20 cellular contexts compared by ENCODE assay signal in the genomic region with DNA sequence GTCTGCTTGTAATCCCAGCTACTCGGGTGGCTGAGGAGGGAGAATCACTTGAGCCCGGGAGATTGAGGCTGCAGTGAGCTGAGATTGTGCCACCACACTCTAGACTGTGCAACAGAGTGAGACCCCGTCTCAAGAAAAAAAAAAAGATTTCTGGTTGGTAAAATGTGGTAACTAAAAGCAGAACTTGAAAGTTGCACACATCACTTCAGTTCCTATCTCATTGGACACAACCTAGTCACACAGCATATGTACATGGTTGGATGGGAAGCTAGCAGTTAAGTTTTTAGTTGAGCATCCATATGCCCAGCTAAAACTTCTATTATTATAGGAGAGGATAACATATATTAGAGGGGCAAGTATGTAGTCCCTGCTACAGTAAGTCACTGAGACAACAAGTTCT. TPM values are rescaled to one million over a fixed set of nuclear protein-coding genes. Genes with fewer than 3 reads are reported as not detected.
A peak's percentile ranks its signal among the peaks of the same experiment; 100 is the strongest.
DNase-seq lines count a peak whose midpoint lies in the region; ATAC-seq and TF ChIP-seq lines count a peak whose summit lies in the region.
"Had no signal": no experiment of that assay in that cellular context is flagged by ENCODE, and none has a peak within 500 bp of the region (broad histone marks: within the 10 kb centered on the region; RNA-seq: fewer than 3 reads in every experiment).

No MANE protein-coding gene starts in this region.

- H3F3A ChIP-seq in SU-DHL-6 (ENCODE audit: insufficient read depth), result no peaks in the 10 kb centered on the region

- peak; percentile 64 for ATAC-seq in GM21717 (IDR thresholded peaks at IDR 0.05; ENCODE audit: unreplicated experiment)
- ATAC-seq in HG03469 (IDR thresholded peaks at IDR 0.05; ENCODE audit: unreplicated experiment), result peak; percentile 77
- ATAC-seq: CD8-positive, alpha-beta T cell; lower lobe of right lung; natural killer cell treated with Interleukin-12 subunit alpha and Interleukin-12 subunit beta and Interleukin-15 and Interleukin-18, amount 100 ng/mL, for 72 hours had no signal

- TF ChIP-seq CTCF in GM12865 (IDR thresholded peaks at IDR 0.05; ENCODE audit: insufficient read depth, low read depth, low read length, missing control alignments) (no peak), SU-DHL-6 (IDR thresholded peaks at IDR 0.05; ENCODE audit: insufficient read depth, low read length, poor library complexity, severe bottlenecking) (no peak), left ventricle myocardium inferior (IDR thresholded peaks at IDR 0.05; ENCODE audit: borderline replicate concordance) (no peak)

- no peaks in the 10 kb centered on the region for H3K79me2 ChIP-seq in SU-DHL-6 (ENCODE audit: insufficient read depth, low read length)

- intact Hi-C loops in left ventricle myocardium inferior (cut with micrococcal nuclease), result loop anchor here (10.0 kb wide), 1 partner anchor 215 kb away; no protein-coding TSS in a partner anchor

- DNase-seq in GM12865 (ENCODE audit: low read depth) (peak; percentile 9), activated gamma-delta T cell (lab: John Stamatoyannopoulos, UW) (no peak), left ventricle myocardium inferior (no peak), ecto neural progenitor cell (ENCODE audit: low spot score) (no peak), NCI-H510A (lab: John Stamatoyannopoulos, UW) (no peak)
- DNase-seq: ACHN; activated CD8-positive, alpha-beta memory T cell treated with anti-CD3 and anti-CD28 coated beads for 24 hours; activated effector memory CD4-positive, alpha-beta T cell treated with Interleukin-2 at 50 U/mL for 16 hours; CD8-positive, alpha-beta T cell; KG1; lower lobe of right lung; NCI-H146; spleen; stomach; WERI-Rb-1 had no signal

- H3K27me3 ChIP-seq in SU-DHL-6 (ENCODE audit: low read length), result no peaks in the 10 kb centered on the region
- H3K27me3 ChIP-seq in left ventricle myocardium inferior (ENCODE audit: low read depth), result no peaks in the 10 kb centered on the region
- H3K27me3 ChIP-seq: spleen, stomach had no signal

- H3K27ac ChIP-seq in SU-DHL-6 (ENCODE audit: low read depth, low read length) (no peak overlapping the region), left ventricle myocardium inferior (replicated peaks) (no peak overlapping the region)
- H3K27ac ChIP-seq: HL-60, lower lobe of right lung, stomach, WERI-Rb-1 had no signal

- peak overlapping the region; percentile 27 for H2AFZ ChIP-seq in SU-DHL-6 (ENCODE audit: low read depth, low read length, severe bottlenecking)

- no peak overlapping the region for H3K4me2 ChIP-seq in SU-DHL-6 (ENCODE audit: low read depth, low read length, poor library complexity, severe bottlenecking)

- H3K9me3 ChIP-seq in SU-DHL-6 (ENCODE audit: insufficient read depth, low read length) (no peaks in the 10 kb centered on the region), left ventricle myocardium inferior (replicated peaks) (no peaks in the 10 kb centered on the region)
- H3K9me3 ChIP-seq: lower lobe of right lung, spleen, stomach had no signal

- H4K20me1 ChIP-seq in SU-DHL-6 (ENCODE audit: low read depth, low read length), result no peaks in the 10 kb centered on the region

- H3K4me3 ChIP-seq in GM12865 (ENCODE audit: low read depth, low read length), result no peak overlapping the region
- H3K4me3 ChIP-seq in SU-DHL-6 (ENCODE audit: insufficient read depth, low read length, poor library complexity, severe bottlenecking), result no peak overlapping the region
- H3K4me3 ChIP-seq in left ventricle myocardium inferior, result no peak overlapping the region
- H3K4me3 ChIP-seq: lower lobe of right lung, spleen, stomach had no signal

- H3K9ac ChIP-seq in SU-DHL-6 (ENCODE audit: low read length), result no peak overlapping the region

- no peaks in the 10 kb centered on the region for H3K36me3 ChIP-seq in SU-DHL-6 (ENCODE audit: low read length)
- peaks cover 2% of the 10 kb centered on the region for H3K36me3 ChIP-seq in left ventricle myocardium inferior
- H3K36me3 ChIP-seq: lower lobe of right lung, WERI-Rb-1 had no signal

- H3K4me1 ChIP-seq in left ventricle myocardium inferior, result no peaks in the 10 kb centered on the region
- H3K4me1 ChIP-seq: lower lobe of right lung, stomach had no signal

- no peaks in the 10 kb centered on the region for H3K9me2 ChIP-seq in SU-DHL-6 (replicated peaks; ENCODE audit: insufficient read depth, low read length)

RNA-seq across cellular contexts. Expression of gene BCAS2, which starts 22.1 kb away (rescaled TPM):
- total RNA-seq in left ventricle myocardium inferior, result 32.9 TPM

RNA-seq across cellular contexts. Expression of gene TRIM33, which starts 48.4 kb away (rescaled TPM):
- 14.2 TPM for total RNA-seq in left ventricle myocardium inferior
